8 cellular contexts compared by ENCODE assay signal in the genomic region with DNA sequence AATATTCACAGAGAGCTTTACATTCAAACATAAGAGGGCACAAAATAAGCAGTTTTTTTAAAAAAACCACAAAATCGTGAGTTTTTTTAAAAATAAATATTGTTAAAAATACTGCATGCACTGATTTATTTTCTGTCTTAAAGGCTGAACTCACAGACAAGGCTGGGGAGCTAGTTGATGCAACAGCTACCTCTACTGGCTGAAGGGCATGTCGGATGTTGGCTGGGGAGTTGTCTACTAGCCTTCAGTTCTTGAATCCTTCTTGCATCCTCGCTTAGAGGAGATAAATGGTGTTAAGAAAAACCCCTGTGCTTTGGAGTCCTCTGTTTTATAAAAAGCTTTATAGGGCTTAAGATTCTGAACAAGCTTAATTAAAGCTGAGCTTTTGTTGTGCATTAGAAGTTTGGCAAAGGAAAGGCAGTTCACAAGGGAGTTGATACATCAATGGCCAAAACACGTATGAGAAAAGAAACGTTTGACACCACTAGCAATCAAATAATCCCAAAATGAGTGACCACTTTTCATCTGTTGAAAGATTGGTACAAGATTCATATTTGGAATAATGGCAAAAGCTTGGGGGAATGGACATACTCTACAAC.
A peak's percentile ranks its signal among the peaks of the same experiment; 100 is the strongest.
DNase-seq lines count a peak whose midpoint lies in the region; ATAC-seq, FAIRE-seq and TF ChIP-seq lines count a peak whose summit lies in the region.

No MANE protein-coding gene starts in this region.

- no peaks in the 10 kb centered on the region for H3K9me3 ChIP-seq in NT2/D1 (ENCODE audit: insufficient read depth, low read length)
- no peaks in the 10 kb centered on the region for H3K9me3 ChIP-seq in kidney (ENCODE audit: control insufficient read depth in 1 of 2, low read length in 2 of 2)
- no peaks in the 10 kb centered on the region for H3K9me3 ChIP-seq in thoracic aorta

- H3K27ac ChIP-seq in kidney (ENCODE audit: low read depth in 2 of 2, low read length in 2 of 2) (no peak overlapping the region), thoracic aorta (no peak overlapping the region)

- intact Hi-C loops in kidney (cut with DNase I) = loop anchor here (10.0 kb wide), 1 partner anchor 333 kb away; no protein-coding TSS in a partner anchor

- H3K4me3 ChIP-seq in NT2/D1 (ENCODE audit: insufficient read length, low read depth) = no peak overlapping the region
- no peak overlapping the region for H3K4me3 ChIP-seq in bronchial epithelial cell (ENCODE audit: low read depth, low read length)
- no peak overlapping the region for H3K4me3 ChIP-seq in kidney (ENCODE audit: low read length in 2 of 2)
- H3K4me3 ChIP-seq in thoracic aorta = no peak overlapping the region

- H3K27me3 ChIP-seq in NT2/D1 (ENCODE audit: insufficient read depth, insufficient read length) (no peaks in the 10 kb centered on the region), bronchial epithelial cell (ENCODE audit: control insufficient read depth, insufficient read depth, low read length) (no peaks in the 10 kb centered on the region), thoracic aorta (replicated peaks; ENCODE audit: insufficient read depth) (no peaks in the 10 kb centered on the region)

- peak; percentile 85 for TF ChIP-seq CTCF in bronchial epithelial cell (IDR thresholded peaks at IDR 0.05; ENCODE audit: insufficient read depth, low read length, severe bottlenecking)
- peak; percentile 76 for TF ChIP-seq CTCF in kidney (IDR thresholded peaks at IDR 0.05; ENCODE audit: borderline replicate concordance, extremely low read depth, insufficient read depth)
- peak; percentile 48 for TF ChIP-seq CTCF in thoracic aorta (IDR thresholded peaks at IDR 0.05)

- no peaks in the 10 kb centered on the region for H3K4me1 ChIP-seq in NT2/D1 (ENCODE audit: insufficient read depth, insufficient read length)
- no peaks in the 10 kb centered on the region for H3K4me1 ChIP-seq in kidney (ENCODE audit: control insufficient read depth in 1 of 2, insufficient read depth in 1 of 2, low read depth in 1 of 2, low read length in 2 of 2)
- no peaks in the 10 kb centered on the region for H3K4me1 ChIP-seq in thoracic aorta (ENCODE audit: control insufficient read depth in 1 of 2, low read depth in 2 of 2)

- ATAC-seq in thoracic aorta (ENCODE audit: insufficient number of reproducible peaks, low FRiP score, low read depth) (no peak), GM21786 (IDR thresholded peaks at IDR 0.05; ENCODE audit: unreplicated experiment) (no peak)

- H3K36me3 ChIP-seq in NT2/D1 (ENCODE audit: insufficient read depth, insufficient read length, low read length) (peaks cover 3% of the 10 kb centered on the region), bronchial epithelial cell (ENCODE audit: control insufficient read depth, insufficient read depth, low read length) (peaks cover 6% of the 10 kb centered on the region), kidney (ENCODE audit: control insufficient read depth in 1 of 2, insufficient read depth in 2 of 2, low read length in 2 of 2) (peaks cover 0 to 3% of the 10 kb centered on the region in 2 donors), thoracic aorta (no peaks in the 10 kb centered on the region)

- FAIRE-seq in bronchial epithelial cell (lab: Jason Lieb, UNC) (no peak), kidney (lab: Jason Lieb, UNC) (peak; percentile 23)

- no peak overlapping the region for H3K9ac ChIP-seq in NT2/D1 (ENCODE audit: insufficient read length, low read depth)
- H3K9ac ChIP-seq in kidney (ENCODE audit: low read length in 2 of 2) = no peak overlapping the region

- DNase-seq in NCI-H526 (lab: John Stamatoyannopoulos, UW) = peak; percentile 13 to 46
- no peak for DNase-seq in NCI-H526 treated with DMSO at 0.1 percent for 48 hours (lab: John Stamatoyannopoulos, UW)
- DNase-seq in HuH-7.5 (ENCODE audit: low spot score) = peak; percentile 56
- DNase-seq in NT2/D1 (ENCODE audit: low read depth, low spot score) = peak; percentile 76
- peak; percentile 63 for DNase-seq in bronchial epithelial cell (ENCODE audit: low read depth)
- DNase-seq in kidney = no peak
- DNase-seq in thoracic aorta (ENCODE audit: low spot score) = no peak

Comparison
In these comparisons a context has a peak if more than half of its experiments do, and no peak if none do; other contexts are left out.
1. DNase-seq: peak in NCI-H526 (2 of 2), HuH-7.5 (single experiment), NT2/D1 (single experiment) and bronchial epithelial cell (single experiment); none in NCI-H526 treated with DMSO at 0.1 percent for 48 hours (single experiment), kidney (single experiment) and thoracic aorta (single experiment).
2. Peak in every context shown above with its lines, with median percentiles within 50 percentile points of each other: CTCF ChIP-seq.